In the genomic region with DNA sequence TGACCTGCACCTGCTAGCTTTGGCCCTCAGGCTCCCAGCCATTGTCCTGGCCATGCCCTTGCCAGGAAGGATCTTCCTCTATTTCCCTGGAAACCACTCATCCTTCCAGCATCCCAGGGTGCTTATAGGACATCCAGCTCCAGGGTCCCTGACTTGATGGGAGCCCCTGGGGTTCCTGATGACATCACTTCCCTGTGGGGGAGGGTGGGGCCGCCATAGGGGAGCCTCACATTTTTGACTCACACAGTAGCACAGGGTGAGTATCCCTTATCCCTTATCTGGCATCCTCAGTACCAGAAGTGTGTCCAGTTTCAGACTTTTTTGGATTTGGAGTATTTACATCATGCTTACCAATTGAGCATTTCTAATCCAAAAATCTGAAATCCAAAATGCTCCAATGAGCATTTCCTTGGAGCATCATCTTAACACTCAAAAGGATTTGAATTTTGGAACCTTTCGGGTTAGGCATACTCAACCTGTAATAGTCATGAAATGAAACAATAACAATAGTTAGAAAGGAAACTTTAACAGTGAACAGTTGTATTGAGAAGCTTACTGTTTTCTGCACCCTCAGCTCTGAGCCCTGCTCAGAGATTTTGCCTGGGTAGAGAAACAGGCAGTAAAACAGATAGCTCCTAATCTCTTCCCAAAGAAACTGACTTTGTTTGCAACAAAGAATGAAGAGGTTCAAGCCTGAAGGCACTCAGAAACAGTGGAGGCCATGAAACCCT, we compare ENCODE assay signal across 1 cellular context.
TF ChIP-seq lines count a peak whose summit lies in the region.

No MANE protein-coding gene starts in this region.

TF ChIP-seq in GM12878, 131 proteins besides CTCF, POLR2A, EP300 and RAD21:
- TF ChIP-seq EED (IDR thresholded peaks at IDR 0.05; ENCODE audit: low read depth) (no peak), ATF7 (IDR thresholded peaks at IDR 0.05; ENCODE audit: low read depth) (no peak), USF2 (IDR thresholded peaks at IDR 0.05; ENCODE audit: borderline replicate concordance, low read depth, low read length) (no peak), TCF7 (IDR thresholded peaks at IDR 0.05; ENCODE audit: borderline replicate concordance) (no peak), RUNX3 (IDR thresholded peaks at IDR 0.05; ENCODE audit: low read length) (no peak), KAT2A (conservative IDR thresholded peaks at IDR 0.05; ENCODE audit: control insufficient read depth, low read depth, low read length) (no peak), NRF1 (conservative IDR thresholded peaks at IDR 0.05; ENCODE audit: low read depth, low read length) (no peak), ZSCAN29 (IDR thresholded peaks at IDR 0.05) (no peak), EZH2 (IDR thresholded peaks at IDR 0.05; ENCODE audit: borderline replicate concordance, control insufficient read depth, low read depth, low read length) (no peak), FOXM1 (IDR thresholded peaks at IDR 0.05; ENCODE audit: low read depth, low read length) (no peak), CEBPB (IDR thresholded peaks at IDR 0.05; ENCODE audit: borderline replicate concordance in 1 of 2, low read depth in 2 of 2, low read length in 2 of 2) (no peak), ZNF384 (IDR thresholded peaks at IDR 0.05; ENCODE audit: borderline replicate concordance, low read depth, low read length) (no peak)
- TF ChIP-seq, protein P1, sequence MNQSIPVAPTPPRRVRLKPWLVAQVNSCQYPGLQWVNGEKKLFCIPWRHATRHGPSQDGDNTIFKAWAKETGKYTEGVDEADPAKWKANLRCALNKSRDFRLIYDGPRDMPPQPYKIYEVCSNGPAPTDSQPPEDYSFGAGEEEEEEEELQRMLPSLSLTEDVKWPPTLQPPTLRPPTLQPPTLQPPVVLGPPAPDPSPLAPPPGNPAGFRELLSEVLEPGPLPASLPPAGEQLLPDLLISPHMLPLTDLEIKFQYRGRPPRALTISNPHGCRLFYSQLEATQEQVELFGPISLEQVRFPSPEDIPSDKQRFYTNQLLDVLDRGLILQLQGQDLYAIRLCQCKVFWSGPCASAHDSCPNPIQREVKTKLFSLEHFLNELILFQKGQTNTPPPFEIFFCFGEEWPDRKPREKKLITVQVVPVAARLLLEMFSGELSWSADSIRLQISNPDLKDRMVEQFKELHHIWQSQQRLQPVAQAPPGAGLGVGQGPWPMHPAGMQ (IDR thresholded peaks at IDR 0.05; ENCODE audit: borderline replicate concordance) = no peak
